Comparison of ENCODE assay signal across 14 cellular contexts in the genomic region with DNA sequence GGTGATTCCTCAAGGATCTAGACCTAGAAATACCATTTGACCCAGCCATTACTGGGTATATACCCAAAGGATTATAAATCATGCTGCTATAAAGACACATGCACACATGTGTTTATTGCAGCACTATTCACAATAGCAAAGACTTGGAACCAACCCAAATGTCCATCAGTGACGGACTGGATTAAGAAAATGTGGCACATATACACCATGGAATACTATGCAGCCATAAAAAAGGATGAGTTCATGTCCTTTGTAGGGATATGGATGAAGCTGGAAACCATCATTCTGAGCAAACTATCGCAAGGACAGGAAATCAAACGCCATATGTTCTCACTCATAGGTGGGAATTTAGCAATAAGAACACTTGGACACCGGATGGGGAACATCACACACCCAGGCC. TPM values are rescaled to one million over a fixed set of nuclear protein-coding genes. Genes with fewer than 3 reads are reported as not detected.
"Had no signal": no experiment of that assay in that cellular context is flagged by ENCODE, and none has a peak within 500 bp of the region (broad histone marks: within the 10 kb centered on the region; RNA-seq: fewer than 3 reads in every experiment).

No MANE protein-coding gene starts in this region.

RNA-seq across cellular contexts. Expression of gene PATE4, which starts 32.2 kb away (rescaled TPM):
- total RNA-seq: activated B cell treated with CpG ODN at 0.5 μM for 24 hours; activated CD4-positive, alpha-beta memory T cell treated with anti-CD3 and anti-CD28 coated beads for 36 hours; activated CD4-positive, alpha-beta memory T cell treated with anti-CD3 and anti-CD28 coated beads, Interleukin-2, amount 10 ng/mL, durations not matched to agents 7 days and 5 days; activated CD4-positive, alpha-beta T cell treated with anti-CD3 and anti-CD28 coated beads for 36 hours; activated CD4-positive, alpha-beta T cell treated with anti-CD3 and anti-CD28 coated beads, Interleukin-2, amount 10 ng/mL, durations not matched to agents 24 days and 14 days; activated CD4-positive, alpha-beta T cell treated with anti-CD3 and anti-CD28 coated beads, Interleukin-2, amount 10 ng/mL, durations not matched to agents 7 days and 5 days; activated CD8-positive, alpha-beta memory T cell treated with anti-CD3 and anti-CD28 coated beads for 36 hours; activated CD8-positive, alpha-beta memory T cell treated with anti-CD3 and anti-CD28 coated beads, Interleukin-2, amount 10 ng/mL, durations not matched to agents 7 days and 5 days; activated CD8-positive, alpha-beta T cell treated with anti-CD3 and anti-CD28 coated beads for 36 hours; activated CD8-positive, alpha-beta T cell treated with anti-CD3 and anti-CD28 coated beads, Interleukin-2, amount 10 ng/mL, durations not matched to agents 7 days and 5 days; T-helper 1 cell treated with Interleukin-12 subunit alpha and Interleukin-12 subunit beta and Interleukin-4 antibody, amounts not matched to agents 30 ng/mL and 1 ng/mL, for 36 hours; T-helper 17 cell; T-helper 2 cell treated with Interferon-gamma antibody and Interleukin-4, amounts not matched to agents 100 ng/mL and 5 ng/mL, for 36 hours; WTC11 had no signal

RNA-seq across cellular contexts. Expression of gene DDX25, which starts 39.0 kb away (rescaled TPM):
- total RNA-seq: activated B cell treated with CpG ODN at 0.5 μM for 24 hours; activated CD4-positive, alpha-beta memory T cell treated with anti-CD3 and anti-CD28 coated beads for 36 hours; activated CD4-positive, alpha-beta memory T cell treated with anti-CD3 and anti-CD28 coated beads, Interleukin-2, amount 10 ng/mL, durations not matched to agents 7 days and 5 days; activated CD4-positive, alpha-beta T cell treated with anti-CD3 and anti-CD28 coated beads for 36 hours; activated CD4-positive, alpha-beta T cell treated with anti-CD3 and anti-CD28 coated beads, Interleukin-2, amount 10 ng/mL, durations not matched to agents 24 days and 14 days; activated CD8-positive, alpha-beta T cell treated with anti-CD3 and anti-CD28 coated beads, Interleukin-2, amount 10 ng/mL, durations not matched to agents 7 days and 5 days; T-helper 1 cell treated with Interleukin-12 subunit alpha and Interleukin-12 subunit beta and Interleukin-4 antibody, amounts not matched to agents 30 ng/mL and 1 ng/mL, for 36 hours; T-helper 17 cell; T-helper 2 cell treated with Interferon-gamma antibody and Interleukin-4, amounts not matched to agents 100 ng/mL and 5 ng/mL, for 36 hours had no signal
